8 cellular contexts compared by ENCODE assay signal in the genomic region with DNA sequence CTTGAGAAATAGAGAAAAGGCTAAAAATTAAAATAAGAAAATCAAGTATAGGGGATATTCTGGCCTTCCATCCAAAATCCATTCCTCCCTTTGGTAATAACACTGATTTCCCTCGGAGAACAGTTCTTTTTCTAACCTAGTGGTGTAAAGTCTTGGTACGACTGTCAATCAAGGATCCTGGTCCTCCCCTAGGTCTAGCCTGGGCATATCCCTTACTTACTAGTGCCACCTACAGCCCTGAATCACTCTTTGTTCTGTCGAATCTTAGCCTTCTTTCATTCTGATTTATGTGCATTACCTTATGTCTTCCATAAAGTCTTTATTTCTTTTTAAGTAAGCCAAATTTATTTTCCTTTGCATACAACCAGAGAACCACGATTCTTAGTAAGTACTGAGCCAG.
DNase-seq lines count a peak whose midpoint lies in the region; ATAC-seq, FAIRE-seq and TF ChIP-seq lines count a peak whose summit lies in the region.

No MANE protein-coding gene starts in this region.

- ATAC-seq in GM18498 (IDR thresholded peaks at IDR 0.05; ENCODE audit: unreplicated experiment) (peak; percentile 58), HG03457 (IDR thresholded peaks at IDR 0.05; ENCODE audit: unreplicated experiment) (no peak), GM21619 (IDR thresholded peaks at IDR 0.05; ENCODE audit: unreplicated experiment) (no peak), HG03175 (IDR thresholded peaks at IDR 0.05; ENCODE audit: unreplicated experiment) (no peak)
- ATAC-seq in stimulated activated naive CD8-positive, alpha-beta T cell treated with anti-CD3 and anti-CD28 coated beads, Interleukin-15, amount 100 ng/mL, for 72 hours = no peak

- peak; percentile 72 for DNase-seq in HPDE6-E6E7 (ENCODE audit: extremely low spot score)
- DNase-seq in astrocyte (ENCODE audit: low read depth) = no peak
- peak; percentile 24 for DNase-seq in myocyte (ENCODE audit: low read depth)
- DNase-seq in stimulated activated naive CD8-positive, alpha-beta T cell treated with anti-CD3 and anti-CD28 coated beads, Interleukin-15, amount 100 ng/mL, for 72 hours = no peak

- H2AFZ ChIP-seq in astrocyte (ENCODE audit: low read depth, low read length) = no peak overlapping the region

- H3K27ac Mint-ChIP-seq in astrocyte (ENCODE audit: unreplicated experiment) = no peak overlapping the region
- H3K27ac Mint-ChIP-seq in stimulated activated naive CD8-positive, alpha-beta T cell treated with anti-CD3 and anti-CD28 coated beads, Interleukin-15, amount 100 ng/mL, for 72 hours = no peak overlapping the region

- FAIRE-seq in astrocyte (lab: Jason Lieb, UNC) = no peak

- H3K36me3 ChIP-seq in astrocyte (ENCODE audit: insufficient read depth, low read length) = no peaks in the 10 kb centered on the region

- H3K4me3 ChIP-seq in astrocyte (ENCODE audit: insufficient read depth, low read depth, low read length) = no peak overlapping the region

- no peak overlapping the region for H3K9ac ChIP-seq in astrocyte (ENCODE audit: low read length)

- H3K27me3 Mint-ChIP-seq in astrocyte (ENCODE audit: low read depth, unreplicated experiment) = no peaks in the 10 kb centered on the region
- H3K27me3 Mint-ChIP-seq in stimulated activated naive CD8-positive, alpha-beta T cell treated with anti-CD3 and anti-CD28 coated beads, Interleukin-15, amount 100 ng/mL, for 72 hours = no peaks in the 10 kb centered on the region

- H3K4me1 Mint-ChIP-seq in astrocyte (ENCODE audit: low read depth, unreplicated experiment) = peaks cover 16% of the 10 kb centered on the region
- H3K4me1 Mint-ChIP-seq in stimulated activated naive CD8-positive, alpha-beta T cell treated with anti-CD3 and anti-CD28 coated beads, Interleukin-15, amount 100 ng/mL, for 72 hours = no peaks in the 10 kb centered on the region

- H4K20me1 ChIP-seq in astrocyte (ENCODE audit: insufficient read depth, low read length) = no peaks in the 10 kb centered on the region

- H3K79me2 ChIP-seq in astrocyte (ENCODE audit: insufficient read depth, low read length) = no peaks in the 10 kb centered on the region

- no peak overlapping the region for H3K4me3 Mint-ChIP-seq in astrocyte (ENCODE audit: unreplicated experiment)
- no peak overlapping the region for H3K4me3 Mint-ChIP-seq in stimulated activated naive CD8-positive, alpha-beta T cell treated with anti-CD3 and anti-CD28 coated beads, Interleukin-15, amount 100 ng/mL, for 72 hours

- no peak overlapping the region for H3K4me2 ChIP-seq in astrocyte (ENCODE audit: low read length)

- TF ChIP-seq CTCF in astrocyte (IDR thresholded peaks at IDR 0.05; ENCODE audit: insufficient read depth, low read depth, low read length) = peak; percentile 17

- H3K9me3 Mint-ChIP-seq in astrocyte (ENCODE audit: unreplicated experiment) = peaks cover 2% of the 10 kb centered on the region
- H3K9me3 Mint-ChIP-seq in stimulated activated naive CD8-positive, alpha-beta T cell treated with anti-CD3 and anti-CD28 coated beads, Interleukin-15, amount 100 ng/mL, for 72 hours = peaks cover 0 to 8% of the 10 kb centered on the region in 2 donors

- no peaks in the 10 kb centered on the region for H3K27me3 ChIP-seq in astrocyte (ENCODE audit: insufficient read depth, low read length)

- no peaks in the 10 kb centered on the region for H3K36me3 Mint-ChIP-seq in astrocyte (ENCODE audit: low read depth, unreplicated experiment)

- H3K9me3 ChIP-seq in astrocyte (ENCODE audit: insufficient read depth, low read depth, low read length) = no peaks in the 10 kb centered on the region

- H3K4me1 ChIP-seq in astrocyte (ENCODE audit: insufficient read depth, low read length) = no peaks in the 10 kb centered on the region

- no peak overlapping the region for H3K27ac ChIP-seq in astrocyte (ENCODE audit: low read depth, low read length)

Comparison
In these comparisons a context has a peak if more than half of its experiments do, and no peak if none do; other contexts are left out.
1. DNase-seq: peak in HPDE6-E6E7 (single experiment) and myocyte (single experiment); none in astrocyte (single experiment) and stimulated activated naive CD8-positive, alpha-beta T cell treated with anti-CD3 and anti-CD28 coated beads, Interleukin-15, amount 100 ng/mL, for 72 hours (0 of 2).